Comparison of ENCODE assay signal across 11 cellular contexts in the genomic region with DNA sequence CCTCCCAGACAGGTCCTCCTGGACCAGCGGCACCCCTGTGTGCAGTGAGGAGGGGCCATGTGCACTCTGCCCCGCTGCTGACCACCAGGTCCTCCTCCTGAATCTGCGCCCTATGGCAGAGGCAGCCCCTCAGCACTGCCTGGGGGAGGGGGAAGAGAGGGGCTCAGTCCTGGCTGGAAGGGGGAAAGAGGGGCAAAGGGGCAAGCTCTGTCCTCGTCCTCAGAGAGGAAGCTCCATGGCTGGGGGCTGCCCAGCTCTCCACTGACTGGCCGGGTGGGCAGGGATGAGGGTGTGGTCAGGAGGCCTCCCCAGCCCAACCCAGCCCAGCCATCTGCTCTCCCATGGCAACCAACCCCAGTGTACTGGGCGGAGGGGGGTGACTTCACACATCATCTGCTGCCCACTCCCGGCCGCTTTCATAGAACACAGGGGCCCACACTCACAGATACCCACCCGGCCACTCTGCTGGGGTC. TPM values are rescaled to one million over a fixed set of nuclear protein-coding genes. Genes with fewer than 3 reads are reported as not detected.
DNase-seq lines count a peak whose midpoint lies in the region; ATAC-seq and TF ChIP-seq lines count a peak whose summit lies in the region.
"Had no signal": no experiment of that assay in that cellular context is flagged by ENCODE, and none has a peak within 500 bp of the region (broad histone marks: within the 10 kb centered on the region; RNA-seq: fewer than 3 reads in every experiment).

No MANE protein-coding gene starts in this region.

- peaks cover 68% of the 10 kb centered on the region for H3K4me1 ChIP-seq in cardiac muscle cell (ENCODE audit: low read depth)

- no peaks in the 10 kb centered on the region for H3K27me3 Mint-ChIP-seq in progenitor cell of endocrine pancreas
- H3K27me3 Mint-ChIP-seq in activated T-cell treated with anti-CD3 and anti-CD28 coated beads, Interleukin-2, amount 50 U/mL, for 72 hours (ENCODE audit: low read depth) = peaks cover 38% of the 10 kb centered on the region
- peaks cover 53% of the 10 kb centered on the region for H3K27me3 Mint-ChIP-seq in activated T-cell treated with anti-CD3 and anti-CD28 coated beads, Interleukin-2, amount 50 U/mL, for 4 hours (ENCODE audit: low read depth)

- peaks cover 20% of the 10 kb centered on the region for H3K4me1 Mint-ChIP-seq in progenitor cell of endocrine pancreas (ENCODE audit: low read depth)
- H3K4me1 Mint-ChIP-seq in activated T-cell treated with anti-CD3 and anti-CD28 coated beads, Interleukin-2, amount 50 U/mL, for 72 hours (ENCODE audit: low read depth) = no peaks in the 10 kb centered on the region
- peaks cover 4% of the 10 kb centered on the region for H3K4me1 Mint-ChIP-seq in activated T-cell treated with anti-CD3 and anti-CD28 coated beads, Interleukin-2, amount 50 U/mL, for 4 hours (ENCODE audit: low read depth)

- peak overlapping the region; percentile 67 for H3K27ac Mint-ChIP-seq in progenitor cell of endocrine pancreas
- H3K27ac Mint-ChIP-seq in activated T-cell treated with anti-CD3 and anti-CD28 coated beads, Interleukin-2, amount 50 U/mL, for 72 hours = no peak overlapping the region
- H3K27ac Mint-ChIP-seq: activated CD4-positive, alpha-beta memory T cell treated with anti-CD3 and anti-CD28 coated beads, Interleukin-2, amount 10 ng/mL, durations not matched to agents 7 days and 5 days had no signal

- CTCF ChIA-PET in RWPE1 (lab: Yijun Ruan, JAX) = no interaction called here

- no peaks in the 10 kb centered on the region for H3K27me3 ChIP-seq in cardiac muscle cell

- no peaks in the 10 kb centered on the region for H3K36me3 Mint-ChIP-seq in progenitor cell of endocrine pancreas (ENCODE audit: insufficient read depth)
- no peaks in the 10 kb centered on the region for H3K36me3 Mint-ChIP-seq in activated T-cell treated with anti-CD3 and anti-CD28 coated beads, Interleukin-2, amount 50 U/mL, for 72 hours (ENCODE audit: insufficient read depth in 2 of 2)
- H3K36me3 Mint-ChIP-seq in activated T-cell treated with anti-CD3 and anti-CD28 coated beads, Interleukin-2, amount 50 U/mL, for 4 hours (ENCODE audit: insufficient read depth) = no peaks in the 10 kb centered on the region

- POLR2A ChIA-PET in RWPE1 (lab: Yijun Ruan, JAX; ENCODE audit: low non-redundant PET) = no interaction called here

- DNase-seq in DMS 273 (lab: John Stamatoyannopoulos, UW; ENCODE audit: unreplicated experiment) (peak; percentile 89), RWPE1 (ENCODE audit: low spot score) (no peak), cardiac muscle cell (ENCODE audit: low read depth in 1 of 2, low spot score in 1 of 2) (no peak), progenitor cell of endocrine pancreas (ENCODE audit: low spot score, unreplicated experiment) (no peak), NCI-H2196 (lab: John Stamatoyannopoulos, UW; ENCODE audit: unreplicated experiment) (no peak)
- no peak for DNase-seq in activated T-cell treated with anti-CD3 and anti-CD28 coated beads, Interleukin-2, amount 50 U/mL, for 72 hours
- no peak for DNase-seq in activated T-cell treated with anti-CD3 and anti-CD28 coated beads, Interleukin-2, amount 50 U/mL, for 4 hours
- DNase-seq in activated CD4-positive, alpha-beta T cell treated with anti-CD3 and anti-CD28 coated beads for 1 hour = no peak
- DNase-seq: activated CD4-positive, alpha-beta memory T cell treated with anti-CD3 and anti-CD28 coated beads, Interleukin-2, amount 10 ng/mL, durations not matched to agents 7 days and 5 days; DMS79 had no signal

- no peak overlapping the region for H3K4me3 ChIP-seq in cardiac muscle cell

- ATAC-seq in activated T-cell treated with anti-CD3 and anti-CD28 coated beads, Interleukin-2, amount 50 U/mL, for 72 hours (replicated peaks in 1 of 2) = no peak
- ATAC-seq in activated T-cell treated with anti-CD3 and anti-CD28 coated beads, Interleukin-2, amount 50 U/mL, for 4 hours = no peak

- H3K9me3 ChIP-seq in cardiac muscle cell (ENCODE audit: low read depth) = no peaks in the 10 kb centered on the region

- no peaks in the 10 kb centered on the region for H3K9me3 Mint-ChIP-seq in progenitor cell of endocrine pancreas (ENCODE audit: low read depth)
- no peaks in the 10 kb centered on the region for H3K9me3 Mint-ChIP-seq in activated T-cell treated with anti-CD3 and anti-CD28 coated beads, Interleukin-2, amount 50 U/mL, for 72 hours
- no peaks in the 10 kb centered on the region for H3K9me3 Mint-ChIP-seq in activated T-cell treated with anti-CD3 and anti-CD28 coated beads, Interleukin-2, amount 50 U/mL, for 4 hours
- H3K9me3 Mint-ChIP-seq: activated CD4-positive, alpha-beta memory T cell treated with anti-CD3 and anti-CD28 coated beads, Interleukin-2, amount 10 ng/mL, durations not matched to agents 7 days and 5 days had no signal

- no peaks in the 10 kb centered on the region for H3K36me3 ChIP-seq in cardiac muscle cell

- no peak overlapping the region for H3K4me3 Mint-ChIP-seq in progenitor cell of endocrine pancreas (ENCODE audit: low read depth)
- no peak overlapping the region for H3K4me3 Mint-ChIP-seq in activated T-cell treated with anti-CD3 and anti-CD28 coated beads, Interleukin-2, amount 50 U/mL, for 72 hours
- no peak overlapping the region for H3K4me3 Mint-ChIP-seq in activated T-cell treated with anti-CD3 and anti-CD28 coated beads, Interleukin-2, amount 50 U/mL, for 4 hours
- H3K4me3 Mint-ChIP-seq: activated CD4-positive, alpha-beta memory T cell treated with anti-CD3 and anti-CD28 coated beads, Interleukin-2, amount 10 ng/mL, durations not matched to agents 7 days and 5 days had no signal

- H3K27ac ChIP-seq in RWPE1 (peak overlapping the region; percentile 98), cardiac muscle cell (peak overlapping the region; percentile 89)

- TF ChIP-seq CTCF in RWPE1 (conservative IDR thresholded peaks at IDR 0.05; ENCODE audit: low read depth) (no peak), cardiac muscle cell (IDR thresholded peaks at IDR 0.05; ENCODE audit: low read depth, low read length) (no peak), progenitor cell of endocrine pancreas (IDR thresholded peaks at IDR 0.05; ENCODE audit: unreplicated experiment) (no peak)

RNA-seq across cellular contexts. Expression of gene BCAR1, which starts 5.5 kb away (rescaled TPM):
- total RNA-seq in cardiac muscle cell (105 and 121 TPM in 2 replicates), progenitor cell of endocrine pancreas (74.8 and 75.1 TPM in 2 replicates)
- polyA plus RNA-seq in cardiac muscle cell = 83.7 and 106 TPM in 2 replicates
- total RNA-seq in activated T-cell treated with anti-CD3 and anti-CD28 coated beads, Interleukin-2, amount 50 U/mL, for 72 hours = 1 to 10 TPM; 1.2 to 1.5 TPM
- 1 to 10 TPM; 1.5 to 4.3 (median 2.9) TPM for total RNA-seq in activated T-cell treated with anti-CD3 and anti-CD28 coated beads, Interleukin-2, amount 50 U/mL, for 4 hours
- total RNA-seq: activated CD4-positive, alpha-beta memory T cell treated with anti-CD3 and anti-CD28 coated beads, Interleukin-2, amount 10 ng/mL, durations not matched to agents 7 days and 5 days had no signal

RNA-seq across cellular contexts. Expression of gene CTRB1, which starts 38.1 kb away (rescaled TPM):
- not detected in 2 replicates for total RNA-seq in cardiac muscle cell
- polyA plus RNA-seq in cardiac muscle cell = 0.22 and 1.1 TPM in 2 replicates
- total RNA-seq in progenitor cell of endocrine pancreas = not detected in 2 replicates
- not detected for total RNA-seq in activated T-cell treated with anti-CD3 and anti-CD28 coated beads, Interleukin-2, amount 50 U/mL, for 72 hours
- total RNA-seq in activated T-cell treated with anti-CD3 and anti-CD28 coated beads, Interleukin-2, amount 50 U/mL, for 4 hours = 1 to 10 TPM; 2.2 to 5.5 (median 3.4) TPM
- total RNA-seq: activated CD4-positive, alpha-beta memory T cell treated with anti-CD3 and anti-CD28 coated beads, Interleukin-2, amount 10 ng/mL, durations not matched to agents 7 days and 5 days; M059J had no signal

RNA-seq across cellular contexts. Expression of gene CTRB2, which starts 49.9 kb away (rescaled TPM):
- total RNA-seq in cardiac muscle cell = 0.63 TPM in 1 of 2 replicates, not detected in the other
- 0.76 TPM in 1 of 2 replicates, not detected in the other for polyA plus RNA-seq in cardiac muscle cell
- 1.1 TPM in 1 of 2 replicates, not detected in the other for total RNA-seq in progenitor cell of endocrine pancreas
- total RNA-seq in activated T-cell treated with anti-CD3 and anti-CD28 coated beads, Interleukin-2, amount 50 U/mL, for 72 hours = not detected
- 10 to 100 TPM in 1 of 3 donors, 1 to 10 TPM in 2; 5.5 to 10.3 (median 6.7) TPM for total RNA-seq in activated T-cell treated with anti-CD3 and anti-CD28 coated beads, Interleukin-2, amount 50 U/mL, for 4 hours
- total RNA-seq: activated CD4-positive, alpha-beta memory T cell treated with anti-CD3 and anti-CD28 coated beads, Interleukin-2, amount 10 ng/mL, durations not matched to agents 7 days and 5 days; M059J had no signal

Comparison
In these comparisons a context has a peak if more than half of its experiments do, and no peak if none do; other contexts are left out.
1. RNA of gene BCAR1, which starts 5.5 kb away (total RNA-seq): 105 to 121 TPM in cardiac muscle cell and 74.8 to 75.1 TPM in progenitor cell of endocrine pancreas; 1.5 to 4.3 TPM in activated T-cell treated with anti-CD3 and anti-CD28 coated beads, Interleukin-2, amount 50 U/mL, for 4 hours and 1.2 to 1.5 TPM in activated T-cell treated with anti-CD3 and anti-CD28 coated beads, Interleukin-2, amount 50 U/mL, for 72 hours; every median in the first group is over 10 times any median in the second.